11 cellular contexts compared by ENCODE assay signal in the genomic region with DNA sequence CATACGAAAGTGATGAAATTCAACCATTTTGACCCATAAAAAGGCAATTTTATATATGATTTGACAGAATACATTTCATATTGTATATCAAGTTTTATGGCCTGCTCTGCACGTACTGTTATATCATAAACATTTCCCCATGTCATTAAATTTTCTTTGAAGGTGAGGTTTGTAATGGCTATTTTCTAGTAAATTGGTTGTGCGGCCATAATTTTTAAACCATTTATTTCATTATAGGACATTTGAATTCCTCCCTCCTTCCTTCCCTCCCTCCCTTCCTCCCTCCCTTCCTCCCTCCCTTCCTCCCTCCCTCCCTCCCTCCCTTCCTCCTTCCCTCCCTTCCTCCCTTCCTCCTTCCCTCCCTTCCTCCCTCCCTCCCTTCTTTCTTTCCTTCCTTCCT.
"Had no signal": no experiment of that assay in that cellular context is flagged by ENCODE, and none has a peak within 500 bp of the region (broad histone marks: within the 10 kb centered on the region; RNA-seq: fewer than 3 reads in every experiment).

No MANE protein-coding gene starts in this region.

- H3K4me1 ChIP-seq: HAP-1 had no signal

- H3K4me3 ChIP-seq: GM23248, GM23338, HAP-1 had no signal

- ATAC-seq: GM23338, HCT116 had no signal

- H3K36me3 ChIP-seq: HAP-1 had no signal

- H3K27ac ChIP-seq: GM23248 had no signal

- H3K4me2 ChIP-seq: GM23338 had no signal

- DNase-seq: GM23248, GOT3, H7, H9, HCEC 1CT, HFFc6 had no signal

- H2AFZ ChIP-seq: GM23248, GM23338 had no signal

- H3K9ac ChIP-seq: GM23248 had no signal

- H3K9me3 ChIP-seq: HAP-1 had no signal

- FAIRE-seq: H1, H54 had no signal
